1 cellular context compared by ENCODE assay signal in genomic region chr3:193865879-193866480, GRCh38.
TF ChIP-seq lines count a peak whose summit lies in the region.

No MANE protein-coding gene starts in this region.

TF ChIP-seq in A549, 52 proteins besides CTCF, POLR2A, EP300 and RAD21 (continued from another document):
- TF ChIP-seq MYC (IDR thresholded peaks at IDR 0.05; ENCODE audit: borderline replicate concordance, low read length) = no peak
- no peak for TF ChIP-seq ZFP36 (IDR thresholded peaks at IDR 0.05; ENCODE audit: borderline replicate concordance, partially characterized antibody)
- TF ChIP-seq NR3C1 (IDR thresholded peaks at IDR 0.05) = no peak
- no peak for TF ChIP-seq FOSB (CRISPR knock-in tag; IDR thresholded peaks at IDR 0.05)
- TF ChIP-seq PHF8 (IDR thresholded peaks at IDR 0.05; ENCODE audit: borderline replicate concordance, low read depth) = no peak
- no peak for TF ChIP-seq KDM1A (IDR thresholded peaks at IDR 0.05; ENCODE audit: low read depth)
